ENCODE assay signal across 9 cellular contexts in the genomic region with DNA sequence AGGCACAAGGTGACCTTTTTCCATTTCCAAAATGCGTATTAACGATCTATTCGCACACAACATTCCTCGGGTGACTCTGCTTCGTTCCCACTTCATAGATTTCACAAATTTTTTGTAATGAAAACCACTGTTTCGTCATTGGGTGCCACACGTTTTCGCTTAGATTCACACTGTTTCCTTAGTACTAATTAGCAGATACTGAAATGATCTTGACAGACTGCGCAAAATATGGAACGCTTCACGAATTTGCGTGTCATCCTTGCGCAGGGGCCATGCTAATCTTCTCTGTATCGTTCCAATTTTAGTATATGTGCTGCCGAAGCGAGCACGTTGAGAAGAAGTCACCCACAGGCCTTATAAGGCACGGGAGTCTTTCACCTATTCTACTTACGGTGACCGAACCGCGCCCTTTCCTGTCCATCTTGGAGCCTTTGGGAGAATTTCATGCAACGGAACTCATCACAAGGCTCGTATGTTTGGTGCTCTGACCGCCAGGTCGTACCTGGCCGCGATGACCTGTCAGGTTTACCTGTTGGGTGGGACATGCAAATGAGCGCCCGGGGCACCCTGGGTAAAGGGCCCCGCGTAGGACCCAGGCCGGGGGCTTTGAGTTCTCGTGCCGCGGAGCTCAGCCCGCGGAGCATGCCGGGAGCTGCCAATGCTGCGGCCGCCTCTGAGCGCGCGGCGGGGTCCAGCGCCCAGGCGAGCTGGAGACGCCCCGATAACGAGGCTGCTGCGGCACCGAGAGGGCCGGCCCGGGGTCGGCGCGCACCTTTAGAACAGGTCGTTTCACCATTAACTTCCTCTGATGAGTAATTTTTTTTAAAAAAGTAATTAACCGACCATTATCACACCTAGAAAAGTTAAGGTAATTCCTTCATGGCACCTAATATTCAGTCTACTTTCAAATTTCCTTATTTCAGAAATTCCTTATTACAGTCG. TPM values are rescaled to one million over a fixed set of nuclear protein-coding genes. Genes with fewer than 3 reads are reported as not detected.
DNase-seq lines count a peak whose midpoint lies in the region; ATAC-seq and TF ChIP-seq lines count a peak whose summit lies in the region.
"Had no signal": no experiment of that assay in that cellular context is flagged by ENCODE, and none has a peak within 500 bp of the region (broad histone marks: within the 10 kb centered on the region; RNA-seq: fewer than 3 reads in every experiment).

A gene (minus strand): TSS at position 329 of the 942 bp plus-strand sequence.

- DNase-seq in AML-193 (lab: John Stamatoyannopoulos, UW) (peak; percentile 11 to 15), NCI-H446 treated with DMSO at 0.1 percent for 48 hours (lab: John Stamatoyannopoulos, UW) (peak; percentile 85), coronary artery (ENCODE audit: low spot score) (peak; percentile 91), left lobe of liver (ENCODE audit: low spot score) (peak; percentile 93)
- DNase-seq in activated CD4-positive, alpha-beta T cell treated with anti-CD3 and anti-CD28 coated beads, Interleukin-2, amount 10 ng/mL, durations not matched to agents 24 days and 14 days = peak; percentile 95
- peak; percentile 85 to 88 for DNase-seq in stimulated activated CD4-positive, alpha-beta T cell treated with anti-CD3 and anti-CD28 coated beads, Interleukin-2, amount 100 ng/mL, for 24 hours

- peak; percentile 72 for TF ChIP-seq POLR2A in GM19193 (IDR thresholded peaks at IDR 0.05; ENCODE audit: extremely low read depth, insufficient read depth, insufficient read length)

- peak within 1 kb of the TSS; percentile 94 for H3K27ac Mint-ChIP-seq in activated CD4-positive, alpha-beta T cell treated with anti-CD3 and anti-CD28 coated beads, Interleukin-2, amount 10 ng/mL, durations not matched to agents 24 days and 14 days

- H3K4me1 Mint-ChIP-seq in activated CD4-positive, alpha-beta T cell treated with anti-CD3 and anti-CD28 coated beads, Interleukin-2, amount 10 ng/mL, durations not matched to agents 24 days and 14 days = peaks cover 36% of the 10 kb centered on the region

- H3K27me3 Mint-ChIP-seq in activated CD4-positive, alpha-beta T cell treated with anti-CD3 and anti-CD28 coated beads, Interleukin-2, amount 10 ng/mL, durations not matched to agents 24 days and 14 days = peaks cover 24% of the 10 kb centered on the region

- no peaks in the 10 kb centered on the region for H3K9me3 Mint-ChIP-seq in activated CD4-positive, alpha-beta T cell treated with anti-CD3 and anti-CD28 coated beads, Interleukin-2, amount 10 ng/mL, durations not matched to agents 24 days and 14 days

- no peaks in the 10 kb centered on the region for H3K36me3 Mint-ChIP-seq in activated CD4-positive, alpha-beta T cell treated with anti-CD3 and anti-CD28 coated beads, Interleukin-2, amount 10 ng/mL, durations not matched to agents 24 days and 14 days (ENCODE audit: low read depth)

- TF ChIP-seq CTCF in coronary artery (IDR thresholded peaks at IDR 0.05) = no peak

- peak within 1 kb of the TSS; percentile 80 to 91 for H3K27ac ChIP-seq in coronary artery

- H3K4me3 Mint-ChIP-seq in activated CD4-positive, alpha-beta T cell treated with anti-CD3 and anti-CD28 coated beads, Interleukin-2, amount 10 ng/mL, durations not matched to agents 24 days and 14 days = peak within 1 kb of the TSS; percentile 87

- intact Hi-C loops in activated CD4-positive, alpha-beta T cell treated with anti-CD3 and anti-CD28 coated beads, Interleukin-2, amount 10 ng/mL, durations not matched to agents 24 days and 14 days (cut with micrococcal nuclease) = loop anchor here (1.0 to 10.0 kb wide), 9 partner anchors 50 to 1648 kb away; a partner anchor contains a TSS

- peak; percentile 61 for ATAC-seq in HG03378 (IDR thresholded peaks at IDR 0.05; ENCODE audit: unreplicated experiment)
- ATAC-seq in left lobe of liver = peak; percentile 81

- H3K4me3 ChIP-seq in coronary artery = peak within 1 kb of the TSS; percentile 84

RNA-seq across cellular contexts. Expression of the gene that starts here (rescaled TPM):
- total RNA-seq in activated CD4-positive, alpha-beta T cell treated with anti-CD3 and anti-CD28 coated beads, Interleukin-2, amount 10 ng/mL, durations not matched to agents 24 days and 14 days = not detected in 2 replicates
- total RNA-seq in left lobe of liver = not detected
- total RNA-seq: T-helper 2 cell treated with Interferon-gamma antibody and Interleukin-4, amounts not matched to agents 100 ng/mL and 5 ng/mL, for 36 hours had no signal

Comparison
In these comparisons a context has a peak if more than half of its experiments do, and no peak if none do; other contexts are left out.
1. Peak in every context shown above with its lines: DNase-seq, ATAC-seq, H3K4me3 ChIP-seq and H3K27ac ChIP-seq.
2. Peak in DNase-seq in activated CD4-positive, alpha-beta T cell treated with anti-CD3 and anti-CD28 coated beads, Interleukin-2, amount 10 ng/mL, durations not matched to agents 24 days and 14 days; RNA of the gene not detected or under 1 TPM.
3. Peak in DNase-seq and ATAC-seq in left lobe of liver; RNA of the gene not detected or under 1 TPM.
4. DNase-seq: peak in every context shown above with its lines; median percentile 95 in activated CD4-positive, alpha-beta T cell treated with anti-CD3 and anti-CD28 coated beads, Interleukin-2, amount 10 ng/mL, durations not matched to agents 24 days and 14 days; 93 in left lobe of liver; 91 in coronary artery; 86 in stimulated activated CD4-positive, alpha-beta T cell treated with anti-CD3 and anti-CD28 coated beads, Interleukin-2, amount 100 ng/mL, for 24 hours; 85 in NCI-H446 treated with DMSO at 0.1 percent for 48 hours; 13 in AML-193.